1 cellular context compared by ENCODE assay signal in genomic region chr2:137748533-137748932, GRCh38.
TF ChIP-seq lines count a peak whose summit lies in the region.

No MANE protein-coding gene starts in this region.

TF ChIP-seq in GM12878, 131 proteins besides CTCF, POLR2A, EP300 and RAD21:
- TF ChIP-seq CUX1 (IDR thresholded peaks at IDR 0.05; ENCODE audit: insufficient replicate concordance, low read depth, low read length), result no peak
- TF ChIP-seq MTA2 (IDR thresholded peaks at IDR 0.05; ENCODE audit: low read depth), result peak; percentile 58; the same call in 1 of the 2 replicates
- TF ChIP-seq REST (IDR thresholded peaks at IDR 0.05; ENCODE audit: low read depth, low read length), result no peak
- TF ChIP-seq NR2C1 (IDR thresholded peaks at IDR 0.05), result peak; percentile 16; the same call in 1 of the 2 replicates
- TF ChIP-seq NR2F1 (conservative IDR thresholded peaks at IDR 0.05), result peak; percentile 85
- TF ChIP-seq MLLT1 (IDR thresholded peaks at IDR 0.05), result no peak
- TF ChIP-seq E4F1 (IDR thresholded peaks at IDR 0.05; ENCODE audit: borderline replicate concordance, partially characterized antibody), result no peak
- no peak for TF ChIP-seq TAF1 (IDR thresholded peaks at IDR 0.05; ENCODE audit: borderline replicate concordance, low read depth, low read length)
- no peak for TF ChIP-seq RB1 (IDR thresholded peaks at IDR 0.05; ENCODE audit: borderline replicate concordance)
- TF ChIP-seq IKZF2 (IDR thresholded peaks at IDR 0.05), result no peak
- no peak for TF ChIP-seq PRDM15 (CRISPR knock-in tag; IDR thresholded peaks at IDR 0.05)
